ENCODE assay signal across 22 cellular contexts in genomic region chr2:96074156-96074555, GRCh38. TPM values are rescaled to one million over a fixed set of nuclear protein-coding genes. Genes with fewer than 3 reads are reported as not detected.
DNase-seq lines count a peak whose midpoint lies in the region; ATAC-seq and TF ChIP-seq lines count a peak whose summit lies in the region.
"Had no signal": no experiment of that assay in that cellular context is flagged by ENCODE, and none has a peak within 500 bp of the region (broad histone marks: within the 10 kb centered on the region; RNA-seq: fewer than 3 reads in every experiment).

No MANE protein-coding gene starts in this region.

- no peak for TF ChIP-seq EP300 in esophagus muscularis mucosa (IDR thresholded peaks at IDR 0.05)

- no peak overlapping the region for H3K4ac ChIP-seq in neuronal stem cell (ENCODE audit: low read length)

- no peaks in the 10 kb centered on the region for H3K36me3 ChIP-seq in esophagus muscularis mucosa
- H3K36me3 ChIP-seq in neuronal stem cell (replicated peaks in 1 of 2; ENCODE audit: control insufficient read depth in 2 of 2, insufficient read depth in 2 of 2, low read length in 2 of 2): no peaks in the 10 kb centered on the region
- H3K36me3 ChIP-seq: BE2C had no signal

- peak overlapping the region; percentile 8 for H3K14ac ChIP-seq in neuronal stem cell (ENCODE audit: low read length)

- H3K27me3 ChIP-seq in esophagus muscularis mucosa: peaks cover 0 to 7% (median 0%) of the 10 kb centered on the region in 4 donors
- peaks cover 0 to 5% (median 0%) of the 10 kb centered on the region in 3 experiments for H3K27me3 ChIP-seq in neuronal stem cell (ENCODE audit: control insufficient read depth in 3 of 3, insufficient read depth in 3 of 3, low read depth in 1 of 3, low read length in 3 of 3)
- H3K27me3 ChIP-seq in CD4-positive, alpha-beta T cell (ENCODE audit: control insufficient read depth, insufficient read depth, low read length): no peaks in the 10 kb centered on the region
- H3K27me3 ChIP-seq: BE2C had no signal

- TF ChIP-seq POLR2A in esophagus muscularis mucosa (IDR thresholded peaks at IDR 0.05; ENCODE audit: low read depth): no peak

- H3K23ac ChIP-seq in neuronal stem cell (ENCODE audit: low read depth, low read length, poor library complexity): no peak overlapping the region

- H2BK5ac ChIP-seq in neuronal stem cell (ENCODE audit: low read length): no peak overlapping the region

- no peak overlapping the region for H3K27ac Mint-ChIP-seq in activated CD8-positive, alpha-beta memory T cell treated with anti-CD3 and anti-CD28 coated beads, Interleukin-2, amount 10 ng/mL, durations not matched to agents 7 days and 5 days
- no peak overlapping the region for H3K27ac Mint-ChIP-seq in CD4-positive, alpha-beta T cell
- H3K27ac Mint-ChIP-seq: CD4-positive, CD25-positive, alpha-beta regulatory T cell had no signal

- H3K4me1 Mint-ChIP-seq in activated CD8-positive, alpha-beta memory T cell treated with anti-CD3 and anti-CD28 coated beads, Interleukin-2, amount 10 ng/mL, durations not matched to agents 7 days and 5 days: no peaks in the 10 kb centered on the region
- H3K4me1 Mint-ChIP-seq in CD4-positive, alpha-beta T cell (ENCODE audit: low read depth): no peaks in the 10 kb centered on the region
- H3K4me1 Mint-ChIP-seq: CD4-positive, CD25-positive, alpha-beta regulatory T cell; H9 had no signal

- 73% methylated on average over 6 of the region's 6 CpGs for WGBS in esophagus muscularis mucosa
- WGBS in neuronal stem cell (ENCODE audit: extremely low coverage in 2 of 2, insufficient read length in 2 of 2, insufficient replicate concordance in 1 of 2), 2 donors: no CpG with 5 or more reads among the region's 6 CpGs

- H3K4me3 Mint-ChIP-seq in activated CD8-positive, alpha-beta memory T cell treated with anti-CD3 and anti-CD28 coated beads, Interleukin-2, amount 10 ng/mL, durations not matched to agents 7 days and 5 days: no peak overlapping the region
- no peak overlapping the region for H3K4me3 Mint-ChIP-seq in CD4-positive, alpha-beta T cell
- H3K4me3 Mint-ChIP-seq: CD4-positive, CD25-positive, alpha-beta regulatory T cell; H9 had no signal

- no peak overlapping the region for H2BK120ac ChIP-seq in neuronal stem cell (ENCODE audit: low read depth, low read length)

- H3K36me3 Mint-ChIP-seq in activated CD8-positive, alpha-beta memory T cell treated with anti-CD3 and anti-CD28 coated beads, Interleukin-2, amount 10 ng/mL, durations not matched to agents 7 days and 5 days: no peaks in the 10 kb centered on the region
- H3K36me3 Mint-ChIP-seq in CD4-positive, alpha-beta T cell (ENCODE audit: low read depth): no peaks in the 10 kb centered on the region

- POLR2A ChIA-PET in CD4-positive, alpha-beta T cell (lab: Charles Lee): no interaction called here

- H3K4me2 ChIP-seq in neuronal stem cell (ENCODE audit: insufficient read depth, low read length, poor library complexity, severe bottlenecking): no peak overlapping the region

- DNase-seq in activated CD8-positive, alpha-beta memory T cell treated with anti-CD3 and anti-CD28 coated beads for 24 hours: peak; percentile 30
- DNase-seq in activated CD8-positive, alpha-beta memory T cell treated with anti-CD3 and anti-CD28 coated beads, Interleukin-2, amount 10 ng/mL, durations not matched to agents 7 days and 5 days: no peak
- DNase-seq in esophagus muscularis mucosa (ENCODE audit: extremely low spot score) (peak; percentile 79), neuronal stem cell (ENCODE audit: low spot score) (no peak)
- DNase-seq in effector CD8-positive, alpha-beta T cell (lab: John Stamatoyannopoulos, UW): no peak
- no peak for DNase-seq in CD4-positive, alpha-beta T cell
- DNase-seq in stimulated activated CD4-positive, alpha-beta T cell treated with anti-CD3 and anti-CD28 coated beads, Interleukin-12 subunit alpha, Interleukin-12 subunit beta, amount 100 ng/mL, for 4 hours: no peak
- DNase-seq: 8988T; BE2C; C1 segment of cervical spinal cord; Caco-2; CD4-positive, CD25-positive, alpha-beta regulatory T cell; DMS153; DMS79; GF-D8; H9 had no signal

- no peak for ATAC-seq in activated CD8-positive, alpha-beta memory T cell treated with anti-CD3 and anti-CD28 coated beads, Interleukin-2, amount 10 ng/mL, durations not matched to agents 7 days and 5 days
- no peak for ATAC-seq in HG03571 (IDR thresholded peaks at IDR 0.05; ENCODE audit: unreplicated experiment)
- ATAC-seq in CD4-positive, alpha-beta T cell (ENCODE audit: poor library complexity): no peak

- intact Hi-C loops in esophagus muscularis mucosa (cut with DNase I): no loop called here
- intact Hi-C loops in CD4-positive, alpha-beta T cell (cut with DNase I, micrococcal nuclease): no loop called here

- peak overlapping the region; percentile 48 for H3K18ac ChIP-seq in neuronal stem cell (ENCODE audit: low read length)

- no peak overlapping the region for H4K91ac ChIP-seq in neuronal stem cell (ENCODE audit: low read depth, low read length, poor library complexity)

- peaks cover 15% of the 10 kb centered on the region for H3K27me3 Mint-ChIP-seq in activated CD8-positive, alpha-beta memory T cell treated with anti-CD3 and anti-CD28 coated beads, Interleukin-2, amount 10 ng/mL, durations not matched to agents 7 days and 5 days
- H3K27me3 Mint-ChIP-seq in CD4-positive, alpha-beta T cell: no peaks in the 10 kb centered on the region

- H3K9me3 ChIP-seq in esophagus muscularis mucosa: peaks cover 0 to 23% (median 22%) of the 10 kb centered on the region in 4 donors
- H3K9me3 ChIP-seq in neuronal stem cell (replicated peaks in 1 of 2; ENCODE audit: control insufficient read depth in 2 of 2, insufficient read depth in 1 of 2, low read depth in 1 of 2, low read length in 2 of 2): peaks cover 0 to 2% of the 10 kb centered on the region in 2 donors
- peaks cover 4% of the 10 kb centered on the region for H3K9me3 ChIP-seq in CD4-positive, alpha-beta T cell (ENCODE audit: control insufficient read depth, low read length)
- H3K9me3 ChIP-seq: BE2C had no signal

- H3K9ac ChIP-seq in neuronal stem cell (ENCODE audit: low read depth, low read length, poor library complexity): no peak overlapping the region

- CTCF ChIA-PET in activated CD8-positive, alpha-beta memory T cell treated with anti-CD3 and anti-CD28 coated beads, Interleukin-2, amount 10 ng/mL, durations not matched to agents 7 days and 5 days (lab: Charles Lee): interaction anchor here (0.6 kb wide), 1 partner anchor 188 kb away, joined by 3 read pairs; no protein-coding TSS in a partner anchor
- CTCF ChIA-PET in CD4-positive, alpha-beta T cell (lab: Charles Lee): no interaction called here

- peaks cover 2% of the 10 kb centered on the region for H3K9me3 Mint-ChIP-seq in activated CD8-positive, alpha-beta memory T cell treated with anti-CD3 and anti-CD28 coated beads, Interleukin-2, amount 10 ng/mL, durations not matched to agents 7 days and 5 days (ENCODE audit: low read depth)
- H3K9me3 Mint-ChIP-seq in CD4-positive, alpha-beta T cell: peaks cover 5% of the 10 kb centered on the region
- H3K9me3 Mint-ChIP-seq: H9 had no signal

- H3K79me1 ChIP-seq in neuronal stem cell (ENCODE audit: low read depth, low read length): no peaks in the 10 kb centered on the region

- H2AFZ ChIP-seq in neuronal stem cell (ENCODE audit: low read length): no peak overlapping the region

- H3K4me1 ChIP-seq in esophagus muscularis mucosa (no peaks in the 10 kb centered on the region), neuronal stem cell (ENCODE audit: control insufficient read depth in 2 of 2, insufficient read depth in 1 of 2, low read depth in 1 of 2, low read length in 2 of 2) (no peaks in the 10 kb centered on the region)
- H3K4me1 ChIP-seq: BE2C had no signal

- no peak overlapping the region for H3K4me3 ChIP-seq in esophagus muscularis mucosa
- no peak overlapping the region for H3K4me3 ChIP-seq in neuronal stem cell (ENCODE audit: low read length in 2 of 2)

- H2BK12ac ChIP-seq in neuronal stem cell (ENCODE audit: low read length): no peak overlapping the region

- no peak overlapping the region for H4K8ac ChIP-seq in neuronal stem cell (ENCODE audit: low read depth, low read length)

- no peak overlapping the region for H2BK15ac ChIP-seq in neuronal stem cell (ENCODE audit: low read length)

- H3K27ac ChIP-seq in esophagus muscularis mucosa (replicated peaks in 1 of 4) (no peak overlapping the region), neuronal stem cell (replicated peaks; ENCODE audit: low read length) (no peak overlapping the region)
- H3K27ac ChIP-seq in CD4-positive, alpha-beta T cell (ENCODE audit: low read depth, low read length): no peak overlapping the region
- H3K27ac ChIP-seq: HL-60 had no signal

- no peak for TF ChIP-seq CTCF in esophagus muscularis mucosa (IDR thresholded peaks at IDR 0.05)
- no peak for TF ChIP-seq CTCF in CD4-positive, alpha-beta T cell (IDR thresholded peaks at IDR 0.05)

- H2AK5ac ChIP-seq in neuronal stem cell (ENCODE audit: low read depth, low read length): peak overlapping the region; percentile 97

RNA-seq across cellular contexts. Expression of gene GPAT2, which starts 39.4 kb away (rescaled TPM):
- 10 to 100 TPM; 19.6 to 26.7 TPM for total RNA-seq in activated CD8-positive, alpha-beta memory T cell treated with anti-CD3 and anti-CD28 coated beads, Interleukin-2, amount 10 ng/mL, durations not matched to agents 7 days and 5 days
- total RNA-seq in esophagus muscularis mucosa: 1 to 10 TPM; 4.2 to 10.0 (median 8.3) TPM
- polyA plus RNA-seq in neuronal stem cell (2013, experiment 1 of 2): 0.03 TPM
- 0.03 TPM for polyA plus RNA-seq in neuronal stem cell (2013, experiment 2 of 2)
- 1 to 10 TPM; 1.3 to 2.0 TPM for total RNA-seq in CD4-positive, alpha-beta T cell
- total RNA-seq: A673, Caco-2, Daoy, HT1080 had no signal

RNA-seq across cellular contexts. Expression of gene ADRA2B, which starts 42.2 kb away (rescaled TPM):
- total RNA-seq in activated CD8-positive, alpha-beta memory T cell treated with anti-CD3 and anti-CD28 coated beads, Interleukin-2, amount 10 ng/mL, durations not matched to agents 7 days and 5 days: under 1 TPM; 0.09 to 0.15 TPM
- 1 to 10 TPM; 2.1 to 6.0 (median 4.0) TPM for total RNA-seq in esophagus muscularis mucosa
- polyA plus RNA-seq in neuronal stem cell (2013, experiment 1 of 2): 3.6 TPM
- polyA plus RNA-seq in neuronal stem cell (2013, experiment 2 of 2): 3.7 TPM
- total RNA-seq in CD4-positive, alpha-beta T cell: under 1 TPM; 0.52 to 0.84 TPM
- total RNA-seq: A673, Daoy, HT1080 had no signal
- polyA plus RNA-seq: AG04450; CD4-positive, CD25-positive, alpha-beta regulatory T cell had no signal

Comparison
In these comparisons a context has a peak if more than half of its experiments do, and no peak if none do; other contexts are left out.
1. DNase-seq: peak in activated CD8-positive, alpha-beta memory T cell treated with anti-CD3 and anti-CD28 coated beads for 24 hours (single experiment) and esophagus muscularis mucosa (single experiment); none in activated CD8-positive, alpha-beta memory T cell treated with anti-CD3 and anti-CD28 coated beads, Interleukin-2, amount 10 ng/mL, durations not matched to agents 7 days and 5 days (single experiment), neuronal stem cell (single experiment), effector CD8-positive, alpha-beta T cell (single experiment), CD4-positive, alpha-beta T cell (0 of 10) and stimulated activated CD4-positive, alpha-beta T cell treated with anti-CD3 and anti-CD28 coated beads, Interleukin-12 subunit alpha, Interleukin-12 subunit beta, amount 100 ng/mL, for 4 hours (single experiment).